ENCODE assay signal across 1 cellular context in genomic region chr7:1555046-1555812, GRCh38.
TF ChIP-seq lines count a peak whose summit lies in the region.

No MANE protein-coding gene starts in this region.

TF ChIP-seq in HepG2, 621 proteins besides CTCF, POLR2A, EP300 and RAD21 (continued from another document and continues in another):
- TF ChIP-seq MXI1 (IDR thresholded peaks at IDR 0.05; ENCODE audit: borderline replicate concordance, low read depth, low read length) (no peak), KDM3A (CRISPR knock-in tag; IDR thresholded peaks at IDR 0.05; ENCODE audit: low read depth) (no peak), THAP11 (CRISPR knock-in tag; IDR thresholded peaks at IDR 0.05) (no peak; the same call in 1 of the 2 replicates), FOSL1 (CRISPR knock-in tag; IDR thresholded peaks at IDR 0.05; ENCODE audit: borderline replicate concordance) (peak; percentile 43; the same call in 1 of the 2 replicates), SNAPC4 (CRISPR knock-in tag; IDR thresholded peaks at IDR 0.05) (no peak), KLF9 (CRISPR knock-in tag; IDR thresholded peaks at IDR 0.05; ENCODE audit: low read depth) (no peak), ZNF280B (CRISPR knock-in tag; IDR thresholded peaks at IDR 0.05; ENCODE audit: borderline replicate concordance) (no peak), SPEN (CRISPR knock-in tag; IDR thresholded peaks at IDR 0.05; ENCODE audit: low read depth) (0 out of 2 replicates have a peak, but pooled peaks have one; percentile 28), BRCA1 (CRISPR knock-in tag; IDR thresholded peaks at IDR 0.05) (no peak), ZKSCAN1 (IDR thresholded peaks at IDR 0.05; ENCODE audit: low read length) (no peak), POGZ (CRISPR knock-in tag; IDR thresholded peaks at IDR 0.05) (peak; percentile 14; the same call in 1 of the 2 replicates), ZNF784 (CRISPR knock-in tag; IDR thresholded peaks at IDR 0.05; ENCODE audit: borderline replicate concordance) (no peak), THAP8 (CRISPR knock-in tag; IDR thresholded peaks at IDR 0.05; ENCODE audit: borderline replicate concordance) (no peak), LCORL (IDR thresholded peaks at IDR 0.05) (no peak), LCORL (CRISPR knock-in tag; IDR thresholded peaks at IDR 0.05) (no peak; the same call in 1 of the 2 replicates), LBX2 (CRISPR knock-in tag; IDR thresholded peaks at IDR 0.05; ENCODE audit: borderline replicate concordance) (no peak), MIER3 (CRISPR knock-in tag; IDR thresholded peaks at IDR 0.05; ENCODE audit: borderline replicate concordance) (no peak), ZNF687 (CRISPR knock-in tag; IDR thresholded peaks at IDR 0.05) (no peak; the same call in 1 of the 2 replicates), ATM (IDR thresholded peaks at IDR 0.05; ENCODE audit: borderline replicate concordance) (no peak), FOXM1 (CRISPR knock-in tag; IDR thresholded peaks at IDR 0.05) (no peak), SMC3 (IDR thresholded peaks at IDR 0.05; ENCODE audit: low read length) (no peak), U2AF1 (optimal IDR thresholded peaks at IDR 0.05; ENCODE audit: low read depth, low read length) (no peak), ZNF224 (CRISPR knock-in tag; IDR thresholded peaks at IDR 0.05) (no peak), ZBTB7A (CRISPR knock-in tag; IDR thresholded peaks at IDR 0.05) (no peak), ZNF367 (CRISPR knock-in tag; IDR thresholded peaks at IDR 0.05; ENCODE audit: borderline replicate concordance) (no peak), SNAPC2 (CRISPR knock-in tag; IDR thresholded peaks at IDR 0.05) (no peak), ZNF331 (CRISPR knock-in tag; IDR thresholded peaks at IDR 0.05) (no peak), ZNF317 (CRISPR knock-in tag; IDR thresholded peaks at IDR 0.05) (peak; percentile 46; the same call in 1 of the 2 replicates), NRL (CRISPR knock-in tag; IDR thresholded peaks at IDR 0.05; ENCODE audit: borderline replicate concordance) (no peak), ZNF557 (CRISPR knock-in tag; IDR thresholded peaks at IDR 0.05) (peak; percentile 45; the same call in 1 of the 2 replicates), THYN1 (CRISPR knock-in tag; IDR thresholded peaks at IDR 0.05; ENCODE audit: borderline replicate concordance, low read depth) (no peak), E2F1 (CRISPR knock-in tag; IDR thresholded peaks at IDR 0.05) (no peak), SMAD1 (CRISPR knock-in tag; IDR thresholded peaks at IDR 0.05; ENCODE audit: borderline replicate concordance, low read depth) (0 out of 2 replicates have a peak, but pooled peaks have one; percentile 15), ZNF230 (CRISPR knock-in tag; IDR thresholded peaks at IDR 0.05) (no peak), ZNF530 (CRISPR knock-in tag; IDR thresholded peaks at IDR 0.05; ENCODE audit: low read depth) (no peak), ZNF839 (CRISPR knock-in tag; IDR thresholded peaks at IDR 0.05; ENCODE audit: borderline replicate concordance) (no peak), DPF2 (CRISPR knock-in tag; IDR thresholded peaks at IDR 0.05; ENCODE audit: borderline replicate concordance, low read depth) (no peak), DZIP1 (CRISPR knock-in tag; IDR thresholded peaks at IDR 0.05) (no peak), TAF15 (IDR thresholded peaks at IDR 0.05; ENCODE audit: low read depth, low read length, poor library complexity, severe bottlenecking) (no peak), ZNF816 (CRISPR knock-in tag; IDR thresholded peaks at IDR 0.05; ENCODE audit: borderline replicate concordance) (no peak), NFKBIZ (CRISPR knock-in tag; IDR thresholded peaks at IDR 0.05) (0 out of 2 replicates have a peak, but pooled peaks have one; percentile 12), ZFP41 (CRISPR knock-in tag; IDR thresholded peaks at IDR 0.05; ENCODE audit: borderline replicate concordance) (no peak), RFX3 (CRISPR knock-in tag; IDR thresholded peaks at IDR 0.05) (peak; percentile 31; the same call in 1 of the 2 replicates), NFKB2 (CRISPR knock-in tag; IDR thresholded peaks at IDR 0.05; ENCODE audit: borderline replicate concordance) (no peak), ATF5 (CRISPR knock-in tag; IDR thresholded peaks at IDR 0.05; ENCODE audit: low read depth) (no peak), ZMYM3 (CRISPR knock-in tag; IDR thresholded peaks at IDR 0.05) (0 out of 2 replicates have a peak, but pooled peaks have one; percentile 11), ZNF75D (CRISPR knock-in tag; IDR thresholded peaks at IDR 0.05; ENCODE audit: borderline replicate concordance) (no peak), SNRNP70 (IDR thresholded peaks at IDR 0.05; ENCODE audit: low read depth, low read length) (no peak)
